26 cellular contexts compared by ENCODE assay signal in genomic region chr4:70657326-70657725, GRCh38. TPM values are rescaled to one million over a fixed set of nuclear protein-coding genes. Genes with fewer than 3 reads are reported as not detected.
"Had no signal": no experiment of that assay in that cellular context is flagged by ENCODE, and none has a peak within 500 bp of the region (broad histone marks: within the 10 kb centered on the region; RNA-seq: fewer than 3 reads in every experiment).

No MANE protein-coding gene starts in this region.

- H3K4me3 ChIP-seq: dorsolateral prefrontal cortex, gastrocnemius medialis, lower lobe of right lung, prostate gland, right atrium auricular region, sigmoid colon, testis, tibial artery had no signal

- FAIRE-seq: keratinocyte had no signal

- H3K4me1 ChIP-seq: gastrocnemius medialis, lower lobe of right lung, prostate gland, right atrium auricular region, sigmoid colon, testis, tibial artery had no signal

- H3K27me3 Mint-ChIP-seq: type B pancreatic cell had no signal

- H3K4me1 Mint-ChIP-seq: naive thymus-derived CD8-positive, alpha-beta T cell; nephron progenitor cell; stimulated activated effector memory CD8-positive, alpha-beta T cell treated with anti-CD3 and anti-CD28 coated beads, Interleukin-12 subunit alpha, Interleukin-12 subunit beta, amount 100 ng/mL, for 72 hours had no signal

- H3K27ac Mint-ChIP-seq: naive thymus-derived CD8-positive, alpha-beta T cell; nephron progenitor cell; stimulated activated effector memory CD8-positive, alpha-beta T cell treated with anti-CD3 and anti-CD28 coated beads, Interleukin-12 subunit alpha, Interleukin-12 subunit beta, amount 100 ng/mL, for 72 hours; type B pancreatic cell had no signal

- H3K9me3 ChIP-seq: gastrocnemius medialis, lower lobe of right lung, prostate gland, right atrium auricular region, sigmoid colon, testis, tibial artery had no signal

- H3K27ac ChIP-seq: dorsolateral prefrontal cortex, gastrocnemius medialis, lower lobe of right lung, prostate gland, right atrium auricular region, sigmoid colon, testis, tibial artery had no signal

- H3K36me3 Mint-ChIP-seq: naive thymus-derived CD8-positive, alpha-beta T cell; stimulated activated effector memory CD8-positive, alpha-beta T cell treated with anti-CD3 and anti-CD28 coated beads, Interleukin-12 subunit alpha, Interleukin-12 subunit beta, amount 100 ng/mL, for 72 hours; type B pancreatic cell had no signal

- H3K36me3 ChIP-seq: gastrocnemius medialis, lower lobe of right lung, prostate gland, right atrium auricular region, sigmoid colon, tibial artery had no signal

- DNase-seq: dorsolateral prefrontal cortex; effector CD4-positive, alpha-beta T cell; foreskin fibroblast; gastrocnemius medialis; head of caudate nucleus; left ventricle myocardium superior; lower lobe of right lung; naive thymus-derived CD8-positive, alpha-beta T cell; nephron progenitor cell; nucleus accumbens; sigmoid colon; stimulated activated CD4-positive, alpha-beta T cell treated with anti-CD3 and anti-CD28 coated beads, Interleukin-2, amount 100 ng/mL, for 24 hours; stimulated activated CD4-positive, alpha-beta T cell treated with anti-CD3 and anti-CD28 coated beads, Interleukin-4, amount 100 ng/mL, for 24 hours; stimulated activated naive CD8-positive, alpha-beta T cell treated with anti-CD3 and anti-CD28 coated beads, Interleukin-15, Interleukin-2, amounts not matched to agents 100 U/mL and 50 U/mL, for 24 hours; substantia nigra; testis; tibial artery had no signal

- H3K27me3 ChIP-seq: gastrocnemius medialis, right atrium auricular region, sigmoid colon, testis, tibial artery had no signal

- H3K4me3 Mint-ChIP-seq: naive thymus-derived CD8-positive, alpha-beta T cell; nephron progenitor cell; stimulated activated effector memory CD8-positive, alpha-beta T cell treated with anti-CD3 and anti-CD28 coated beads, Interleukin-12 subunit alpha, Interleukin-12 subunit beta, amount 100 ng/mL, for 72 hours; type B pancreatic cell had no signal

- H3K9me3 Mint-ChIP-seq: naive thymus-derived CD8-positive, alpha-beta T cell; nephron progenitor cell; stimulated activated effector memory CD8-positive, alpha-beta T cell treated with anti-CD3 and anti-CD28 coated beads, Interleukin-12 subunit alpha, Interleukin-12 subunit beta, amount 100 ng/mL, for 72 hours; type B pancreatic cell had no signal

- ATAC-seq: gastrocnemius medialis; left ventricle myocardium superior; lower lobe of right lung; naive thymus-derived CD8-positive, alpha-beta T cell; stimulated activated effector memory CD8-positive, alpha-beta T cell treated with anti-CD3 and anti-CD28 coated beads, Interleukin-12 subunit alpha, Interleukin-12 subunit beta, amount 100 ng/mL, for 72 hours; stimulated activated naive CD8-positive, alpha-beta T cell treated with anti-CD3 and anti-CD28 coated beads, Interleukin-15, Interleukin-2, amounts not matched to agents 100 U/mL and 50 U/mL, for 24 hours had no signal

RNA-seq across cellular contexts. Expression of gene JCHAIN, which starts 9.0 kb away (rescaled TPM):
- total RNA-seq: glomerular endothelial cell, osteocyte had no signal
- polyA plus RNA-seq: keratinocyte had no signal

RNA-seq across cellular contexts. Expression of gene ENAM, which starts 28.8 kb away (rescaled TPM):
- total RNA-seq: glomerular endothelial cell; mesenteric fat pad; naive thymus-derived CD8-positive, alpha-beta T cell; osteocyte had no signal
- polyA plus RNA-seq: esophagus; keratinocyte; naive thymus-derived CD8-positive, alpha-beta T cell; sigmoid colon had no signal
